Comparison of ENCODE assay signal across 8 cellular contexts in the genomic region with DNA sequence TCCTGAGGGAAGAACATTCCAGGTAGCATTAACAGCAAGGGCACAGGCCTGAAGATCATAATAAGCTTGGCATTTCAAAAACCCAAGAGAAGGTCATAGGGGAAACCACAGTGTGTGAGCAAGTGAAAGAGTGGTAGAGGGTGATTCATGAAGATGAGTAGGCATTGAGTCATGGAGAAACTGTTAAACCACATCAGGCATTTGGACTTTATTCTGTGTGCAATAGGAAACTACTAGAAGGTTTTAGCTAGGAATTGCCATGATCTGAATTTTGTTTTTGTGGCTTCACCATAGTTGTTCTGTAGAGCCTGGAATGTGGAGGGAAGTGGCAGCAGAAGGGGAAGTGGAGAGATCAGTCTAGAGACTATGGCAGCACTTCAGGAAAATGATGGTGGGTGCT.
DNase-seq lines count a peak whose midpoint lies in the region; ATAC-seq, FAIRE-seq and TF ChIP-seq lines count a peak whose summit lies in the region.

No MANE protein-coding gene starts in this region.

- CTCF ChIA-PET in A549 (lab: Yijun Ruan, JAX): interaction anchor here (0.6 kb wide), 1 partner anchor 334 kb away, joined by 3 read pairs; no protein-coding TSS in a partner anchor

- no peak; a peak in 1 of 5 replicates for TF ChIP-seq RAD21 in A549 (conservative IDR thresholded peaks at IDR 0.05 in 1 of 2, IDR thresholded peaks at IDR 0.05 in 1 of 2)

- peak; percentile 59 for FAIRE-seq in A549 (lab: Jason Lieb, UNC)

- no peak for TF ChIP-seq POLR2A in A549 (IDR thresholded peaks at IDR 0.05; ENCODE audit: low read length)

- intact Hi-C loops in Right ventricle myocardium superior (cut with DNase I): no loop called here

- H3K4me2 ChIP-seq in A549: peak overlapping the region; percentile 55

- DNase-seq in A549 (ENCODE audit: low read depth in 1 of 2, low spot score in 1 of 2) (peak; percentile 47 to 74), LoVo (ENCODE audit: low spot score) (peak; percentile 87), brain pericyte (ENCODE audit: low read depth, low spot score) (peak; percentile 80), Right ventricle myocardium superior (no peak), NCI-H2107 treated with DMSO at 0.1 percent for 48 hours (lab: John Stamatoyannopoulos, UW; ENCODE audit: unreplicated experiment) (no peak)
- DNase-seq in stimulated activated naive CD8-positive, alpha-beta T cell treated with anti-CD3 and anti-CD28 coated beads, Interleukin-15, Interleukin-2, amounts not matched to agents 100 U/mL and 50 U/mL, for 24 hours: no peak

- POLR2A ChIA-PET in A549 (lab: Yijun Ruan, JAX): interaction anchor here (0.5 kb wide), 1 partner anchor 1632 kb away, joined by 3 read pairs; no protein-coding TSS in a partner anchor

- ATAC-seq in A549: peak; percentile 98 to 99
- ATAC-seq in GM21390 (IDR thresholded peaks at IDR 0.05; ENCODE audit: unreplicated experiment): peak; percentile 68
- ATAC-seq in stimulated activated naive CD8-positive, alpha-beta T cell treated with anti-CD3 and anti-CD28 coated beads, Interleukin-15, Interleukin-2, amounts not matched to agents 100 U/mL and 50 U/mL, for 24 hours: peak; percentile 92
- ATAC-seq in HG03520 (IDR thresholded peaks at IDR 0.05; ENCODE audit: unreplicated experiment): no peak
- ATAC-seq in Right ventricle myocardium superior (ENCODE audit: poor library complexity): no peak

- TF ChIP-seq EP300 in A549 (IDR thresholded peaks at IDR 0.05): no peak

- peaks cover 42% of the 10 kb centered on the region for H3K4me1 ChIP-seq in A549

- TF ChIP-seq CTCF in A549 (IDR thresholded peaks at IDR 0.05): no peak

- H3K4me3 ChIP-seq in A549: no peak overlapping the region

- peak overlapping the region; percentile 52 to 75; a peak in 4 of 6 replicates for H3K27ac ChIP-seq in A549

- H3K9me3 ChIP-seq in A549: no peaks in the 10 kb centered on the region

TF ChIP-seq in A549, 52 proteins besides CTCF, POLR2A, EP300 and RAD21 (continues in another document):
- no peak for TF ChIP-seq CHD4 (IDR thresholded peaks at IDR 0.05; ENCODE audit: borderline replicate concordance)
- peak; percentile 96 for TF ChIP-seq FOSL2 (IDR thresholded peaks at IDR 0.05)
- peak; percentile 93 for TF ChIP-seq FOSL2 (CRISPR knock-in tag; IDR thresholded peaks at IDR 0.05)
- TF ChIP-seq PBX3 (IDR thresholded peaks at IDR 0.05): no peak
- no peak for TF ChIP-seq PHF8 (IDR thresholded peaks at IDR 0.05; ENCODE audit: borderline replicate concordance, low read depth)
- no peak for TF ChIP-seq ZSCAN20 (CRISPR knock-in tag; IDR thresholded peaks at IDR 0.05)
- peak; percentile 60 for TF ChIP-seq MAX (IDR thresholded peaks at IDR 0.05)
- no peak for TF ChIP-seq EHF (CRISPR knock-in tag; IDR thresholded peaks at IDR 0.05)
- no peak for TF ChIP-seq HOXB5 (CRISPR knock-in tag; IDR thresholded peaks at IDR 0.05)
- TF ChIP-seq NFE2L2 (conservative IDR thresholded peaks at IDR 0.05; ENCODE audit: low read length): no peak
- TF ChIP-seq, protein P1, sequence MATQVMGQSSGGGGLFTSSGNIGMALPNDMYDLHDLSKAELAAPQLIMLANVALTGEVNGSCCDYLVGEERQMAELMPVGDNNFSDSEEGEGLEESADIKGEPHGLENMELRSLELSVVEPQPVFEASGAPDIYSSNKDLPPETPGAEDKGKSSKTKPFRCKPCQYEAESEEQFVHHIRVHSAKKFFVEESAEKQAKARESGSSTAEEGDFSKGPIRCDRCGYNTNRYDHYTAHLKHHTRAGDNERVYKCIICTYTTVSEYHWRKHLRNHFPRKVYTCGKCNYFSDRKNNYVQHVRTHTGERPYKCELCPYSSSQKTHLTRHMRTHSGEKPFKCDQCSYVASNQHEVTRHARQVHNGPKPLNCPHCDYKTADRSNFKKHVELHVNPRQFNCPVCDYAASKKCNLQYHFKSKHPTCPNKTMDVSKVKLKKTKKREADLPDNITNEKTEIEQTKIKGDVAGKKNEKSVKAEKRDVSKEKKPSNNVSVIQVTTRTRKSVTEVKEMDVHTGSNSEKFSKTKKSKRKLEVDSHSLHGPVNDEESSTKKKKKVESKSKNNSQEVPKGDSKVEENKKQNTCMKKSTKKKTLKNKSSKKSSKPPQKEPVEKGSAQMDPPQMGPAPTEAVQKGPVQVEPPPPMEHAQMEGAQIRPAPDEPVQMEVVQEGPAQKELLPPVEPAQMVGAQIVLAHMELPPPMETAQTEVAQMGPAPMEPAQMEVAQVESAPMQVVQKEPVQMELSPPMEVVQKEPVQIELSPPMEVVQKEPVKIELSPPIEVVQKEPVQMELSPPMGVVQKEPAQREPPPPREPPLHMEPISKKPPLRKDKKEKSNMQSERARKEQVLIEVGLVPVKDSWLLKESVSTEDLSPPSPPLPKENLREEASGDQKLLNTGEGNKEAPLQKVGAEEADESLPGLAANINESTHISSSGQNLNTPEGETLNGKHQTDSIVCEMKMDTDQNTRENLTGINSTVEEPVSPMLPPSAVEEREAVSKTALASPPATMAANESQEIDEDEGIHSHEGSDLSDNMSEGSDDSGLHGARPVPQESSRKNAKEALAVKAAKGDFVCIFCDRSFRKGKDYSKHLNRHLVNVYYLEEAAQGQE (IDR thresholded peaks at IDR 0.05): no peak
- TF ChIP-seq HES2 (IDR thresholded peaks at IDR 0.05): no peak
- no peak for TF ChIP-seq ZC3H11A (IDR thresholded peaks at IDR 0.05)
- no peak for TF ChIP-seq RFX5 (IDR thresholded peaks at IDR 0.05)
- TF ChIP-seq JUN (IDR thresholded peaks at IDR 0.05): peak; percentile 41 to 49; a peak in 1 of 5 replicates
- no peak for TF ChIP-seq NR3C1 (IDR thresholded peaks at IDR 0.05)
- no peak for TF ChIP-seq MAFK (IDR thresholded peaks at IDR 0.05; ENCODE audit: partially characterized antibody)
- TF ChIP-seq MAZ (IDR thresholded peaks at IDR 0.05; ENCODE audit: borderline replicate concordance, low read depth, low read length): no peak
- TF ChIP-seq HOXB13 (CRISPR knock-in tag; IDR thresholded peaks at IDR 0.05; ENCODE audit: low read depth): no peak
- peak; percentile 97 for TF ChIP-seq JUNB (IDR thresholded peaks at IDR 0.05)
- TF ChIP-seq, protein P2, sequence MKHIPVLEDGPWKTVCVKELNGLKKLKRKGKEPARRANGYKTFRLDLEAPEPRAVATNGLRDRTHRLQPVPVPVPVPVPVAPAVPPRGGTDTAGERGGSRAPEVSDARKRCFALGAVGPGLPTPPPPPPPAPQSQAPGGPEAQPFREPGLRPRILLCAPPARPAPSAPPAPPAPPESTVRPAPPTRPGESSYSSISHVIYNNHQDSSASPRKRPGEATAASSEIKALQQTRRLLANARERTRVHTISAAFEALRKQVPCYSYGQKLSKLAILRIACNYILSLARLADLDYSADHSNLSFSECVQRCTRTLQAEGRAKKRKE (CRISPR knock-in tag; IDR thresholded peaks at IDR 0.05; ENCODE audit: low read depth): no peak
- peak; percentile 61; the same call in 1 of the 2 replicates for TF ChIP-seq GATA3 (IDR thresholded peaks at IDR 0.05; ENCODE audit: borderline replicate concordance)
- TF ChIP-seq RARB (CRISPR knock-in tag; IDR thresholded peaks at IDR 0.05): no peak
- TF ChIP-seq CEBPB (IDR thresholded peaks at IDR 0.05): peak in 1 of 2 experiments; percentile 57; a peak in 2 of 4 replicates
- TF ChIP-seq CBX8 (IDR thresholded peaks at IDR 0.05): no peak
- no peak for TF ChIP-seq HMGXB4 (CRISPR knock-in tag; IDR thresholded peaks at IDR 0.05; ENCODE audit: borderline replicate concordance)
- no peak for TF ChIP-seq ELK1 (IDR thresholded peaks at IDR 0.05; ENCODE audit: low read depth, low read length)
- no peak for TF ChIP-seq SMC3 (IDR thresholded peaks at IDR 0.05)

Comparison
In these comparisons a context has a peak if more than half of its experiments do, and no peak if none do; other contexts are left out.
1. ATAC-seq: peak in A549 (2 of 2), GM21390 (single experiment) and stimulated activated naive CD8-positive, alpha-beta T cell treated with anti-CD3 and anti-CD28 coated beads, Interleukin-15, Interleukin-2, amounts not matched to agents 100 U/mL and 50 U/mL, for 24 hours (single experiment); none in HG03520 (single experiment) and Right ventricle myocardium superior (single experiment).
2. DNase-seq: peak in A549 (2 of 2), LoVo (single experiment) and brain pericyte (single experiment); none in stimulated activated naive CD8-positive, alpha-beta T cell treated with anti-CD3 and anti-CD28 coated beads, Interleukin-15, Interleukin-2, amounts not matched to agents 100 U/mL and 50 U/mL, for 24 hours (single experiment), Right ventricle myocardium superior (single experiment) and NCI-H2107 treated with DMSO at 0.1 percent for 48 hours (single experiment).